ENCODE assay signal across 8 cellular contexts in genomic region chr13:30114586-30115256, GRCh38.
A peak's percentile ranks its signal among the peaks of the same experiment; 100 is the strongest.
DNase-seq lines count a peak whose midpoint lies in the region; ATAC-seq and TF ChIP-seq lines count a peak whose summit lies in the region.

No MANE protein-coding gene starts in this region.

- H3K4me1 Mint-ChIP-seq in activated CD8-positive, alpha-beta T cell treated with anti-CD3 and anti-CD28 coated beads for 36 hours (ENCODE audit: low read depth): peaks cover 23% of the 10 kb centered on the region
- peaks cover 8% of the 10 kb centered on the region for H3K4me1 Mint-ChIP-seq in memory B cell

- peak overlapping the region; percentile 72 for H3K4me3 Mint-ChIP-seq in activated CD8-positive, alpha-beta T cell treated with anti-CD3 and anti-CD28 coated beads for 36 hours
- H3K4me3 Mint-ChIP-seq in memory B cell: peak overlapping the region; percentile 85

- peak; percentile 100 for TF ChIP-seq CTCF in C4-2B (conservative IDR thresholded peaks at IDR 0.05)
- peak; percentile 97 for TF ChIP-seq CTCF in activated CD8-positive, alpha-beta T cell treated with anti-CD3 and anti-CD28 coated beads for 36 hours (IDR thresholded peaks at IDR 0.05)

- ATAC-seq in HG03460 (IDR thresholded peaks at IDR 0.05; ENCODE audit: unreplicated experiment) (peak; percentile 81), memory B cell (ENCODE audit: low read depth) (peak; percentile 93)
- ATAC-seq in activated CD8-positive, alpha-beta T cell treated with anti-CD3 and anti-CD28 coated beads for 36 hours: peak; percentile 91

- no peaks in the 10 kb centered on the region for H3K36me3 Mint-ChIP-seq in activated CD8-positive, alpha-beta T cell treated with anti-CD3 and anti-CD28 coated beads for 36 hours (ENCODE audit: low read depth)
- no peaks in the 10 kb centered on the region for H3K36me3 Mint-ChIP-seq in memory B cell

- H3K27ac Mint-ChIP-seq in activated CD8-positive, alpha-beta T cell treated with anti-CD3 and anti-CD28 coated beads for 36 hours: no peak overlapping the region
- peak overlapping the region; percentile 88 for H3K27ac Mint-ChIP-seq in memory B cell

- CTCF ChIA-PET in activated CD8-positive, alpha-beta T cell treated with anti-CD3 and anti-CD28 coated beads for 36 hours (lab: Charles Lee): interaction anchor here (0.6 to 9.5 kb wide), 63 partner anchors 9 to 606 kb away, joined by 3 to 236 read pairs (median 4); partner anchors contain the start of genes KATNAL1 and UBL3

- H3K9me3 Mint-ChIP-seq in activated CD8-positive, alpha-beta T cell treated with anti-CD3 and anti-CD28 coated beads for 36 hours: no peaks in the 10 kb centered on the region
- no peaks in the 10 kb centered on the region for H3K9me3 Mint-ChIP-seq in memory B cell

- no peaks in the 10 kb centered on the region for H3K27me3 Mint-ChIP-seq in activated CD8-positive, alpha-beta T cell treated with anti-CD3 and anti-CD28 coated beads for 36 hours
- H3K27me3 Mint-ChIP-seq in memory B cell: peaks cover 8% of the 10 kb centered on the region

- peak overlapping the region; percentile 77 for H3K27ac ChIP-seq in C4-2B

- POLR2A ChIA-PET in activated CD8-positive, alpha-beta T cell treated with anti-CD3 and anti-CD28 coated beads for 36 hours (lab: Charles Lee): interaction anchor here (0.5 to 1.6 kb wide), 9 partner anchors 17 to 355 kb away, joined by 3 to 10 read pairs (median 3); no protein-coding TSS in a partner anchor

- DNase-seq in GM19240 (ENCODE audit: insufficient read length, low spot score): peak; percentile 83
- DNase-seq in NCI-H748 (lab: John Stamatoyannopoulos, UW; ENCODE audit: unreplicated experiment): peak; percentile 97
- DNase-seq in activated CD8-positive, alpha-beta T cell treated with anti-CD3 and anti-CD28 coated beads for 36 hours: peak; percentile 96
- peak; percentile 87 for DNase-seq in effector CD8-positive, alpha-beta T cell (lab: John Stamatoyannopoulos, UW)
- peak; percentile 93 to 96 for DNase-seq in memory B cell (ENCODE audit: low spot score in 2 of 2)
- DNase-seq in stimulated activated CD8-positive, alpha-beta memory T cell treated with anti-CD3 and anti-CD28 coated beads, Interleukin-12 subunit alpha, Interleukin-12 subunit beta, amount 100 ng/mL, for 24 hours (ENCODE audit: extremely low read depth): peak; percentile 79

- intact Hi-C loops in activated CD8-positive, alpha-beta T cell treated with anti-CD3 and anti-CD28 coated beads for 36 hours (cut with micrococcal nuclease): loop anchor here (5.0 to 10.0 kb wide), 3 partner anchors 180 to 342 kb away; no protein-coding TSS in a partner anchor

Comparison
In these comparisons a context has a peak if more than half of its experiments do, and no peak if none do; other contexts are left out.
1. Peak in every context shown above with its lines: DNase-seq, ATAC-seq and H3K27ac ChIP-seq.